ENCODE assay signal across 1 cellular context in the genomic region with DNA sequence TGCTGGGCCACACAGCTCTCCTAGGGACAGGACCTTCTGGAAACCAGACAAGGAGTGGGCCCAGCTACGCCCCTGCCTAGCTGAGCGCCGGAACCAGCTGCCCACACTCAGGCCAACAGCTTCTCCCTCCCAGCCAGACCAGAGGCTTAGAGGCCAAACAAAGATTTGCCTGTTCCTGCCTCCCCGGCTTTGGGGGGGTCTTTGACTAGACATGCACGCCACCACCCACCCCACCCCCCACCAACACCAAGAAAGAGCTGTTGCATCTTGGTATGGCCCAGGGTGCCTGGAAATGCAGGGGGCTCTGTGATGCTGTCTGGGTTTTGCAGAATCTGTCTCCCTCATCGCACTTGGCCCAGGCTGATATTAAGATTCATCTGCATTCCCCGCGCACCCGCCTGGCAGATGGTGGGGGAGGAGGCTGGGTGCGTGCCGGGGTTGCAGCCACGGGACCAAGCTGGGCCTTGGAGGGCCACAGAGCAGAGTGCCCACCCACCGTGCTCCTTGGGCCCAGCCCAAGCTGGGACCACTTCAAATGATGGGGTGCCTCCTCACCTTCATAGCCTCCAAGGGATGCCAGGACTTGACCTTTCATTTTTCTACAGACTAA.
TF ChIP-seq lines count a peak whose summit lies in the region.

No MANE protein-coding gene starts in this region.

TF ChIP-seq in IMR-90, 13 proteins besides CTCF, POLR2A, EP300 and RAD21:
- no peak for TF ChIP-seq RCOR1 (IDR thresholded peaks at IDR 0.05; ENCODE audit: insufficient replicate concordance, low read length)
